In the genomic region with DNA sequence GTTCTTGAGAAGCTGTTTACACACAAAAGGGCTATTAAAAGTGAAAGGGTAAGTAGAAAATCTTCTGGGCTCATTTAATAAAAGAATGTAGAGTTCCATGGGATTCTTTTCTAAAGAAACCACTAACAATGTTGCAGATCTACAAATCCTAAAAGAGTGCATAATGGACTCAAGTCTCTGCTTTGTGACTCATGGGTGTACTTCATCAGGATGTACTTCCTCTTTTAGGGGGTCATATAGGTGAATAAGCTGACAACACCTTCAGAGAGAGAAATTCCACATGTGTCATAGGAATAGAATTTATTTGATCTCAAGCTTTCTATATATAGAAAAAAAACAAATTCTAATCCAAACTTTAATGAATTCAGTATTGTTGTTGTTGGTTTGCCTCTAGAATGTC, we compare ENCODE assay signal across 12 cellular contexts.
DNase-seq lines count a peak whose midpoint lies in the region; ATAC-seq and TF ChIP-seq lines count a peak whose summit lies in the region.
"Had no signal": no experiment of that assay in that cellular context is flagged by ENCODE, and none has a peak within 500 bp of the region (broad histone marks: within the 10 kb centered on the region; RNA-seq: fewer than 3 reads in every experiment).

No MANE protein-coding gene starts in this region.

- H3K27me3 ChIP-seq in ACC112 (ENCODE audit: insufficient read depth, low read length) (no peaks in the 10 kb centered on the region), foreskin keratinocyte (no peaks in the 10 kb centered on the region)
- H3K27me3 ChIP-seq: BE2C had no signal

- H3K36me3 Mint-ChIP-seq in stimulated activated memory B cell treated with anti-CD40 and anti-IgM and Interleukin-4, amounts not matched to agents 10 μg/mL and 1 μg/mL and 100 μg/mL, for 72 hours: no peaks in the 10 kb centered on the region

- ATAC-seq in foreskin keratinocyte (peak; percentile 99), HG03432 (IDR thresholded peaks at IDR 0.05; ENCODE audit: unreplicated experiment) (no peak), HG02678 (IDR thresholded peaks at IDR 0.05; ENCODE audit: unreplicated experiment) (no peak)
- no peak for ATAC-seq in stimulated activated memory B cell treated with anti-CD40 and anti-IgM and Interleukin-4, amounts not matched to agents 10 μg/mL and 1 μg/mL and 100 μg/mL, for 72 hours

- H3K4me1 ChIP-seq in ACC112 (ENCODE audit: control insufficient read depth, insufficient read depth, low read length, unreplicated experiment): peaks cover 33% of the 10 kb centered on the region
- peaks cover 42% of the 10 kb centered on the region for H3K4me1 ChIP-seq in foreskin keratinocyte
- H3K4me1 ChIP-seq: BE2C had no signal

- no peaks in the 10 kb centered on the region for H3K4me1 Mint-ChIP-seq in stimulated activated memory B cell treated with anti-CD40 and anti-IgM and Interleukin-4, amounts not matched to agents 10 μg/mL and 1 μg/mL and 100 μg/mL, for 72 hours

- H3K36me3 ChIP-seq in ACC112 (ENCODE audit: insufficient read depth, low read length): no peaks in the 10 kb centered on the region
- H3K36me3 ChIP-seq: BE2C had no signal

- no peak overlapping the region for H2AFZ ChIP-seq in ACC112 (ENCODE audit: low read length, unreplicated experiment)

- H3K9me3 Mint-ChIP-seq in stimulated activated memory B cell treated with anti-CD40 and anti-IgM and Interleukin-4, amounts not matched to agents 10 μg/mL and 1 μg/mL and 100 μg/mL, for 72 hours: no peaks in the 10 kb centered on the region

- H3K27ac Mint-ChIP-seq in stimulated activated memory B cell treated with anti-CD40 and anti-IgM and Interleukin-4, amounts not matched to agents 10 μg/mL and 1 μg/mL and 100 μg/mL, for 72 hours: no peak overlapping the region

- no peaks in the 10 kb centered on the region for H3K79me2 ChIP-seq in ACC112 (ENCODE audit: control insufficient read depth, insufficient read depth, low read length, unreplicated experiment)

- 0 out of 2 replicates have a peak overlapping the region, but pooled peaks have one; percentile 31 for H3K27ac ChIP-seq in ACC112 (ENCODE audit: low read depth, low read length)
- peak overlapping the region; percentile 65 for H3K27ac ChIP-seq in foreskin keratinocyte

- peak overlapping the region; percentile 9; the same call in 1 of the 2 replicates for H3K4me3 ChIP-seq in ACC112 (ENCODE audit: low read depth, low read length)

- no peaks in the 10 kb centered on the region for H3K27me3 Mint-ChIP-seq in stimulated activated memory B cell treated with anti-CD40 and anti-IgM and Interleukin-4, amounts not matched to agents 10 μg/mL and 1 μg/mL and 100 μg/mL, for 72 hours

- DNase-seq in HCEC 1CT (peak; percentile 75), SW 1271 (lab: John Stamatoyannopoulos, UW) (peak; percentile 52 to 54), foreskin keratinocyte (peak; percentile 86 to 94), GM19238 (ENCODE audit: insufficient read length, low spot score) (no peak)
- DNase-seq: BE2C, MM.1S, NCI-H446 treated with DMSO at 0.1 percent for 48 hours, SHP77 had no signal

- TF ChIP-seq CTCF in foreskin keratinocyte (conservative IDR thresholded peaks at IDR 0.05): no peak

- no peak overlapping the region for H3K4me3 Mint-ChIP-seq in stimulated activated memory B cell treated with anti-CD40 and anti-IgM and Interleukin-4, amounts not matched to agents 10 μg/mL and 1 μg/mL and 100 μg/mL, for 72 hours
